In genomic region chr20:38680492-38681118, GRCh38 we compare ENCODE assay signal across 1 cellular context.
A peak's percentile ranks its signal among the peaks of the same experiment; 100 is the strongest.
TF ChIP-seq lines count a peak whose summit lies in the region.

No MANE protein-coding gene starts in this region.

TF ChIP-seq in K562, 482 proteins besides CTCF, POLR2A, EP300 and RAD21 (continued from another document and continues in another):
- TF ChIP-seq VEZF1 (CRISPR knock-in tag; IDR thresholded peaks at IDR 0.05) (peak; percentile 17; the same call in 1 of the 2 replicates), KLF6 (CRISPR knock-in tag; IDR thresholded peaks at IDR 0.05; ENCODE audit: borderline replicate concordance) (no peak), NEUROD1 (IDR thresholded peaks at IDR 0.05; ENCODE audit: borderline replicate concordance, low read depth, low read length, partially characterized antibody) (no peak), NFIC (IDR thresholded peaks at IDR 0.05) (no peak), CHD1 (IDR thresholded peaks at IDR 0.05; ENCODE audit: low read length) (no peak), ZNF277 (CRISPR knock-in tag; IDR thresholded peaks at IDR 0.05; ENCODE audit: borderline replicate concordance) (no peak), ZNF41 (CRISPR knock-in tag; conservative IDR thresholded peaks at IDR 0.05) (no peak), CHAMP1 (IDR thresholded peaks at IDR 0.05) (0 out of 2 replicates have a peak, but pooled peaks have one; percentile 36), KDM1A (IDR thresholded peaks at IDR 0.05) (no peak), ZBTB11 (CRISPR knock-in tag; IDR thresholded peaks at IDR 0.05) (0 out of 6 replicates have a peak, but pooled peaks of 1 of the 3 experiments have one; percentile 26), RAD51 (IDR thresholded peaks at IDR 0.05; ENCODE audit: borderline replicate concordance, low read depth) (no peak), AFF1 (IDR thresholded peaks at IDR 0.05; ENCODE audit: low read depth in 1 of 2, partially characterized antibody in 2 of 2) (peak in 1 of 2 experiments; percentile 90), MCM5 (IDR thresholded peaks at IDR 0.05; ENCODE audit: low read depth) (no peak), HINFP (tag; conservative IDR thresholded peaks at IDR 0.05; ENCODE audit: low read depth) (no peak), ATF2 (CRISPR knock-in tag; IDR thresholded peaks at IDR 0.05) (no peak), HOXB6 (CRISPR knock-in tag; IDR thresholded peaks at IDR 0.05; ENCODE audit: borderline replicate concordance) (no peak), ZNF12 (CRISPR knock-in tag; IDR thresholded peaks at IDR 0.05) (no peak), TCF3 (CRISPR knock-in tag; IDR thresholded peaks at IDR 0.05) (no peak), ZNF318 (IDR thresholded peaks at IDR 0.05; ENCODE audit: borderline replicate concordance in 1 of 2, low read depth in 1 of 2) (no peak), RUNX1 (IDR thresholded peaks at IDR 0.05; ENCODE audit: low read depth) (no peak), CEBPB (tag; IDR thresholded peaks at IDR 0.05) (no peak), NR4A1 (CRISPR knock-in tag; IDR thresholded peaks at IDR 0.05) (no peak), NR4A1 (tag; IDR thresholded peaks at IDR 0.05) (no peak), CXXC5 (CRISPR knock-in tag; IDR thresholded peaks at IDR 0.05) (peak; percentile 39), TBP (optimal IDR thresholded peaks at IDR 0.05; ENCODE audit: low read depth, low read length) (no peak), PHB2 (IDR thresholded peaks at IDR 0.05; ENCODE audit: low read depth) (no peak), KDM5B (IDR thresholded peaks at IDR 0.05; ENCODE audit: insufficient replicate concordance, low read depth, low read length) (no peak), U2AF2 (optimal IDR thresholded peaks at IDR 0.05; ENCODE audit: low read depth, low read length) (no peak), BRD4 (IDR thresholded peaks at IDR 0.05) (no peak), SRF (CRISPR knock-in tag; IDR thresholded peaks at IDR 0.05) (no peak), ZNF644 (tag; IDR thresholded peaks at IDR 0.05; ENCODE audit: low read depth) (0 out of 2 replicates have a peak, but pooled peaks have one; percentile 20)
